Comparison of ENCODE assay signal across 10 cellular contexts in the genomic region with DNA sequence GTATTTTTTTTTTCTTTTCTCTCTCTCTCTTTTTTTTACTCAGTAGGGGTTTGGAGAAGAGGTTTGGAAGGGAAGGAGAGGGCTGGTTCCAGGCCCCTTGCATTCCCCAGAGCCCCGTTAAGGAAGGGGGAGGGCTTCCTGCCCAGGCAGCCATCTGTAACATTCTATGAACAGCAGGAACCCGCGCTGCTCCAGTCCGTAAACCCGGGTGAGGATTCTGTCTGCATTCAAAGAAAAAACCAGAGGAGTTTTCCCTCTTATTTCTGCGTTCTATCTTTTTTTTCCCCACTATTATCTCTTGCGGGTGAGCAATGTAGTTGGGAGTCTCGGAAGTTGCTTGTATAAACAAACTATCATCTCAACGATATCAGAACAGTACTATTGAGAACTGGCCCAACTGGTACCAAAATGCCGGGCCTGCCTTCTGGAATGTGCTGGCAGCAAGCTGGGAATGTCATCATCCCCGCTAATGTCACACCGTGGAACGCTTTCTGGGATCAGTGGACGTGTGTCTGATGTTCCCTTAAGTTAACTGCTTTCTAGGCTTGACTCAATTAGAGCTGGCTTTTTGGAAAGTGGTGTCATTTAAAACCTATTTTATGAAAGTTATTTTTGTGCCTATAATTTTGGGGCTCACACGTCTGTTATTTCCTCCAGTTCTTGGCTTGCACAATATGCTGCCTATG.
DNase-seq lines count a peak whose midpoint lies in the region; FAIRE-seq and TF ChIP-seq lines count a peak whose summit lies in the region.
"Had no signal": no experiment of that assay in that cellular context is flagged by ENCODE, and none has a peak within 500 bp of the region (broad histone marks: within the 10 kb centered on the region; RNA-seq: fewer than 3 reads in every experiment).

No MANE protein-coding gene starts in this region.

- H3K36me3 ChIP-seq in neuron (ENCODE audit: insufficient read depth, low read length), result no peaks in the 10 kb centered on the region

- no peaks in the 10 kb centered on the region for H3K27me3 ChIP-seq in neuron (ENCODE audit: insufficient read depth, low read length)

- no peak for FAIRE-seq in frontal cortex (lab: Jason Lieb, UNC)

- H3K4me3 ChIP-seq in AG09309 (ENCODE audit: control insufficient read depth, low read depth, low read length) (peak overlapping the region; percentile 39), neuron (ENCODE audit: low read length) (peak overlapping the region; percentile 49)

- H3K9me3 ChIP-seq in neuron (ENCODE audit: low read length), result no peaks in the 10 kb centered on the region

- no peak for TF ChIP-seq CTCF in AG09309 (IDR thresholded peaks at IDR 0.05; ENCODE audit: control insufficient read depth, insufficient read depth, low read depth, low read length, missing control alignments)

- DNase-seq in AG09309 (ENCODE audit: low read depth) (no peak), NCI-H446 treated with DMSO at 0.1 percent for 48 hours (lab: John Stamatoyannopoulos, UW) (peak; percentile 88), glomerular visceral epithelial cell (ENCODE audit: extremely low spot score) (peak; percentile 55), frontal cortex (ENCODE audit: low spot score in 2 of 2) (no peak), CD1c-positive myeloid dendritic cell (ENCODE audit: extremely low spot score) (no peak)
- DNase-seq in activated naive CD4-positive, alpha-beta T cell (lab: John Stamatoyannopoulos, UW), result no peak
- no peak for DNase-seq in stimulated activated CD4-positive, alpha-beta T cell treated with anti-CD3 and anti-CD28 coated beads, Interleukin-2, amount 100 ng/mL, for 24 hours
- DNase-seq: DND-41, PC-3 had no signal

- peak overlapping the region; percentile 96 for H2AFZ ChIP-seq in neuron (ENCODE audit: low read depth, low read length)

- H3K4me1 ChIP-seq in neuron (ENCODE audit: insufficient read depth, low read length), result peaks cover 4% of the 10 kb centered on the region

Comparison
In these comparisons a context has a peak if more than half of its experiments do, and no peak if none do; other contexts are left out.
1. DNase-seq: peak in NCI-H446 treated with DMSO at 0.1 percent for 48 hours (single experiment) and glomerular visceral epithelial cell (single experiment); none in AG09309 (single experiment), frontal cortex (0 of 2), CD1c-positive myeloid dendritic cell (single experiment), activated naive CD4-positive, alpha-beta T cell (0 of 4) and stimulated activated CD4-positive, alpha-beta T cell treated with anti-CD3 and anti-CD28 coated beads, Interleukin-2, amount 100 ng/mL, for 24 hours (0 of 2).